ENCODE assay signal across 11 cellular contexts in genomic region chr3:66405701-66406091, GRCh38.
DNase-seq lines count a peak whose midpoint lies in the region; ATAC-seq and TF ChIP-seq lines count a peak whose summit lies in the region.
"Had no signal": no experiment of that assay in that cellular context is flagged by ENCODE, and none has a peak within 500 bp of the region (broad histone marks: within the 10 kb centered on the region; RNA-seq: fewer than 3 reads in every experiment).

No MANE protein-coding gene starts in this region.

- no peak overlapping the region for H2BK15ac ChIP-seq in IMR-90 (ENCODE audit: low read depth, low read length)

- H3K27me3 ChIP-seq in IMR-90 (ENCODE audit: control insufficient read depth, insufficient read depth, low read length) (no peaks in the 10 kb centered on the region), suprapubic skin (no peaks in the 10 kb centered on the region), colonic mucosa (no peaks in the 10 kb centered on the region)
- H3K27me3 ChIP-seq: left lung had no signal

- TF ChIP-seq POLR2A in IMR-90 (IDR thresholded peaks at IDR 0.05; ENCODE audit: low read depth, low read length): no peak
- TF ChIP-seq POLR2A in suprapubic skin (IDR thresholded peaks at IDR 0.05): no peak

- H3K23ac ChIP-seq in IMR-90 (ENCODE audit: low read depth, low read length): no peak overlapping the region

- H3K4me2 ChIP-seq in IMR-90 (ENCODE audit: low read depth, low read length): no peak overlapping the region

- peak overlapping the region; percentile 31; the same call in 1 of the 2 replicates for H3K14ac ChIP-seq in IMR-90 (replicated peaks; ENCODE audit: low read depth, low read length)

- CTCF ChIA-PET in IMR-90 (lab: Yijun Ruan, JAX): interaction anchor here (1.8 kb wide), 1 partner anchor 416 kb away, joined by 4 read pairs; no protein-coding TSS in a partner anchor

- H3K4ac ChIP-seq in IMR-90 (ENCODE audit: low read depth, low read length): peak overlapping the region; percentile 58

- no peak overlapping the region for H3K4me3 ChIP-seq in IMR-90 (ENCODE audit: insufficient read depth, low read depth, low read length)
- H3K4me3 ChIP-seq in cardiac fibroblast (replicated peaks in 1 of 2; ENCODE audit: low read depth in 2 of 2, low read length in 2 of 2): no peak overlapping the region
- H3K4me3 ChIP-seq in suprapubic skin: no peak overlapping the region
- H3K4me3 ChIP-seq in colonic mucosa: no peak overlapping the region
- H3K4me3 ChIP-seq: left lung had no signal

- DNase-seq in IMR-90: peak; percentile 94
- peak; percentile 40 to 82 for DNase-seq in cardiac fibroblast (ENCODE audit: low read depth in 2 of 2)
- DNase-seq in kidney tubule cell (ENCODE audit: low spot score): peak; percentile 47
- DNase-seq in suprapubic skin (ENCODE audit: low spot score in 2 of 2): peak in 1 of 2 donors; percentile 78
- no peak for DNase-seq in KG1 (lab: John Stamatoyannopoulos, UW)
- no peak for DNase-seq in colonic mucosa
- DNase-seq: effector memory CD8-positive, alpha-beta T cell; stimulated activated naive CD8-positive, alpha-beta T cell treated with anti-CD3 and anti-CD28 coated beads, Interleukin-15, amount 100 ng/mL, for 72 hours had no signal

- H2AK9ac ChIP-seq in IMR-90 (replicated peaks; ENCODE audit: low read depth, low read length, poor library complexity): peak overlapping the region; percentile 11

- BruUV-seq in IMR-90 (replicated peaks; lab: Mats Ljungman, UMichigan): no TSS peak

- peaks cover 22% of the 10 kb centered on the region for H3K4me1 ChIP-seq in IMR-90 (ENCODE audit: control insufficient read depth, insufficient read depth, low read length)
- peaks cover 30% of the 10 kb centered on the region for H3K4me1 ChIP-seq in suprapubic skin
- peaks cover 6% of the 10 kb centered on the region for H3K4me1 ChIP-seq in colonic mucosa

- TF ChIP-seq CTCF in IMR-90 (conservative IDR thresholded peaks at IDR 0.05; ENCODE audit: low read depth, low read length) (no peak), cardiac fibroblast (IDR thresholded peaks at IDR 0.05; ENCODE audit: low read depth, low read length) (no peak), suprapubic skin (IDR thresholded peaks at IDR 0.05) (no peak), colonic mucosa (IDR thresholded peaks at IDR 0.05) (no peak)

- ATAC-seq in IMR-90 (ENCODE audit: low read depth) (peak; percentile 59), GM21576 (IDR thresholded peaks at IDR 0.05; ENCODE audit: unreplicated experiment) (no peak), GM18868 (IDR thresholded peaks at IDR 0.05; ENCODE audit: unreplicated experiment) (no peak)
- ATAC-seq: effector memory CD8-positive, alpha-beta T cell; left lung; stimulated activated naive CD8-positive, alpha-beta T cell treated with anti-CD3 and anti-CD28 coated beads, Interleukin-15, amount 100 ng/mL, for 72 hours had no signal

- dilution Hi-C loops in IMR-90 (cut with HindIII; ENCODE audit: low sequenced_read_pairs, unreplicated experiment): no loop called here

- TF ChIP-seq RAD21 in IMR-90 (IDR thresholded peaks at IDR 0.05; ENCODE audit: low read length): no peak

- no peaks in the 10 kb centered on the region; the same call in 1 of the 2 replicates for H4K20me1 ChIP-seq in IMR-90 (ENCODE audit: insufficient read depth, low read length)

- WGBS in IMR-90 (ENCODE audit: extremely low coverage in 2 of 2, insufficient read length in 1 of 2), 2 experiments: 58% methylated on average over 6 of the region's 11 CpGs; no CpG with 5 or more reads in 1 of the 2 experiments
- 83% methylated on average over 2 of the region's 11 CpGs for WGBS in suprapubic skin

- TF ChIP-seq EP300 in suprapubic skin (IDR thresholded peaks at IDR 0.05): no peak

- in situ Hi-C loops in IMR-90 (cut with MboI; ENCODE audit: low sequenced_read_pairs): loop anchor here (5.0 to 10.0 kb wide), 2 partner anchors 131 to 412 kb away; no protein-coding TSS in a partner anchor

- H2AFZ ChIP-seq in IMR-90 (replicated peaks; ENCODE audit: low read length, poor library complexity): no peak overlapping the region

- no peak overlapping the region for H4K5ac ChIP-seq in IMR-90 (ENCODE audit: low read depth, low read length)

- peaks cover 6 to 39% of the 10 kb centered on the region in 2 experiments; a peak in 3 of 4 replicates for H3K79me1 ChIP-seq in IMR-90 (ENCODE audit: low read depth in 1 of 2, low read length in 2 of 2)

- H3K9me3 ChIP-seq in IMR-90 (ENCODE audit: control insufficient read depth, insufficient read depth, low read length): no peaks in the 10 kb centered on the region
- H3K9me3 ChIP-seq in suprapubic skin: no peaks in the 10 kb centered on the region
- H3K9me3 ChIP-seq in colonic mucosa: no peaks in the 10 kb centered on the region
- H3K9me3 ChIP-seq: left lung had no signal

- peaks cover 10% of the 10 kb centered on the region; the same call in 1 of the 2 replicates for H3K9me1 ChIP-seq in IMR-90 (ENCODE audit: insufficient read depth, low read length)

- H3K36me3 ChIP-seq in IMR-90 (ENCODE audit: control insufficient read depth, insufficient read depth, low read length) (peaks cover 63% of the 10 kb centered on the region), suprapubic skin (peaks cover 52% of the 10 kb centered on the region), colonic mucosa (no peaks in the 10 kb centered on the region)

- no peak overlapping the region for H3K56ac ChIP-seq in IMR-90 (ENCODE audit: extremely low read depth, insufficient read depth, low read length)

- peak overlapping the region; percentile 49; the same call in 1 of the 2 replicates for H2BK20ac ChIP-seq in IMR-90 (ENCODE audit: low read depth, low read length)

- H3K27ac ChIP-seq in IMR-90 (ENCODE audit: insufficient read depth, low read length) (no peak overlapping the region), suprapubic skin (peak overlapping the region; percentile 46), colonic mucosa (no peak overlapping the region)
- H3K27ac ChIP-seq: left lung had no signal

- no peak overlapping the region for H3K9ac ChIP-seq in IMR-90 (ENCODE audit: low read depth, low read length)
- no peak overlapping the region for H3K9ac ChIP-seq in colonic mucosa (ENCODE audit: low read depth in 2 of 2, low read length in 2 of 2)

- POLR2A ChIA-PET in IMR-90 (lab: Charles Lee; ENCODE audit: unreplicated experiment): no interaction called here

- intact Hi-C loops in IMR-90 (cut with micrococcal nuclease) (loop anchor here (2.0 to 10.0 kb wide), 2 partner anchors 129 to 329 kb away; no protein-coding TSS in a partner anchor), colonic mucosa (cut with DNase I) (loop anchor here (5.0 to 10.0 kb wide), 2 partner anchors 89 to 412 kb away; no protein-coding TSS in a partner anchor)

- no peak overlapping the region for H2BK5ac ChIP-seq in IMR-90 (ENCODE audit: low read depth, low read length, poor library complexity, severe bottlenecking)

- no peak overlapping the region for H4K8ac ChIP-seq in IMR-90 (ENCODE audit: low read depth in 2 of 2, low read length in 2 of 2)

- H4K91ac ChIP-seq in IMR-90 (ENCODE audit: insufficient read depth, low read depth, low read length): 0 out of 2 replicates have a peak overlapping the region, but pooled peaks have one; percentile 11

- H3K18ac ChIP-seq in IMR-90 (ENCODE audit: low read depth, low read length): no peak overlapping the region

- H2AK5ac ChIP-seq in IMR-90 (ENCODE audit: low read depth, low read length): 0 out of 2 replicates have a peak overlapping the region, but pooled peaks have one; percentile 3

- 0 out of 2 replicates have a peak overlapping the region, but pooled peaks have one; percentile 19 for H2BK120ac ChIP-seq in IMR-90 (ENCODE audit: low read depth, low read length)

TF ChIP-seq in IMR-90, 13 proteins besides CTCF, POLR2A, EP300 and RAD21:
- peak; percentile 31; the same call in 1 of the 2 replicates for TF ChIP-seq CEBPB (IDR thresholded peaks at IDR 0.05; ENCODE audit: low read depth, low read length)
- TF ChIP-seq ELK1 (IDR thresholded peaks at IDR 0.05; ENCODE audit: borderline replicate concordance, low read depth, low read length): no peak
- peak; percentile 78 for TF ChIP-seq FOS (IDR thresholded peaks at IDR 0.05; ENCODE audit: low read depth, low read length)
- TF ChIP-seq MXI1 (IDR thresholded peaks at IDR 0.05; ENCODE audit: borderline replicate concordance, low read depth, low read length): no peak
- no peak for TF ChIP-seq BHLHE40 (IDR thresholded peaks at IDR 0.05; ENCODE audit: low read depth, low read length)
- peak; percentile 69 for TF ChIP-seq MAFK (IDR thresholded peaks at IDR 0.05; ENCODE audit: low read depth, low read length)
- TF ChIP-seq MAZ (IDR thresholded peaks at IDR 0.05; ENCODE audit: borderline replicate concordance, low read depth, low read length): 0 out of 2 replicates have a peak, but pooled peaks have one; percentile 39
- peak; percentile 50; the same call in 1 of the 2 replicates for TF ChIP-seq NFE2L2 (IDR thresholded peaks at IDR 0.05; ENCODE audit: low read depth, low read length)
- no peak for TF ChIP-seq RFX5 (IDR thresholded peaks at IDR 0.05; ENCODE audit: low read depth, low read length)
- TF ChIP-seq CHD1 (IDR thresholded peaks at IDR 0.05; ENCODE audit: low read depth, low read length): no peak
- TF ChIP-seq USF2 (IDR thresholded peaks at IDR 0.05; ENCODE audit: low read depth, low read length): 0 out of 2 replicates have a peak, but pooled peaks have one; percentile 14
- TF ChIP-seq SMC3 (IDR thresholded peaks at IDR 0.05; ENCODE audit: low read depth, low read length): no peak
- TF ChIP-seq RCOR1 (IDR thresholded peaks at IDR 0.05; ENCODE audit: insufficient replicate concordance, low read length): no peak

Comparison
In these comparisons a context has a peak if more than half of its experiments do, and no peak if none do; other contexts are left out.
1. DNase-seq: peak in IMR-90 (single experiment), cardiac fibroblast (2 of 2) and kidney tubule cell (single experiment); none in KG1 (single experiment) and colonic mucosa (single experiment).